15 cellular contexts compared by ENCODE assay signal in the genomic region with DNA sequence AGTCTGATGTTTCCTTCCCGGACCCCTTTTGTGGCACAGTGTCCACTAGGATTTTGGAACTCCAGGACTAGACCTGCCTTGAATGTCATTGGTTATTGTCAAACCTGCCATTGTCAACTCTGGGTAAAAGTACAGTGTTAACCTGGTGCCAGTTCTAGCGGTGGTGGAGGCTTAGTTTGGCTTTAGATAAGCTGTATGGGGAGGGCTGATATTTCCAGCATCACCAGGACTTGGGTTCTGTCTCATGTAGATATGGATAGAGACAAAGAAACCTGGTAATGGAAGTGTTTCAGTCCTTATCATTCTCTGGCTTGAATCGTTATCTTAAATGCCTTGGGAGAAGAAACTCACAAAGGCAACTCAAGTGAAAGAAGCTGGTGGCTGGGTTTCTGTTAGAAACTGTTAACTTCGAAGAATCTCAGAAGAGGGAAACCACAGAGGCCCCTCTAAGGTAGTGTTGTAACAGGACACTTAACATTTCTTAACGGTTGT. TPM values are rescaled to one million over a fixed set of nuclear protein-coding genes. Genes with fewer than 3 reads are reported as not detected.
DNase-seq lines count a peak whose midpoint lies in the region; ATAC-seq, FAIRE-seq and TF ChIP-seq lines count a peak whose summit lies in the region.
"Had no signal": no experiment of that assay in that cellular context is flagged by ENCODE, and none has a peak within 500 bp of the region (broad histone marks: within the 10 kb centered on the region; RNA-seq: fewer than 3 reads in every experiment).

No MANE protein-coding gene starts in this region.

- peak overlapping the region; percentile 28; the same call in 1 of the 2 replicates for H2AFZ ChIP-seq in GM12878 (ENCODE audit: control insufficient read depth, low read depth, low read length)
- H2AFZ ChIP-seq: neural progenitor cell had no signal

- TF ChIP-seq CTCF in CD4-positive, alpha-beta T cell (IDR thresholded peaks at IDR 0.05): no peak
- TF ChIP-seq CTCF in GM12878 (IDR thresholded peaks at IDR 0.05 in 2 of 3, conservative IDR thresholded peaks at IDR 0.05 in 1 of 3; ENCODE audit: control insufficient read depth in 2 of 3, extremely low read depth in 1 of 3, insufficient read depth in 1 of 3, low read depth in 3 of 3, low read length in 3 of 3) (no peak), breast epithelium (IDR thresholded peaks at IDR 0.05) (no peak)

- 41% methylated on average over 5 of the region's 5 CpGs for WGBS in GM12878 (ENCODE audit: insufficient coverage, insufficient replicate concordance, low lambda C conversion rate, missing lambda C conversion rate)

- POLR2A ChIA-PET in CD4-positive, alpha-beta T cell (lab: Charles Lee): interaction anchor here (0.6 to 2.1 kb wide), 3 partner anchors 10 to 231 kb away, joined by 3 to 5 read pairs (median 4); no protein-coding TSS in a partner anchor
- POLR2A ChIA-PET in GM12878 (lab: Charles Lee): interaction anchor here (1.0 to 1.5 kb wide), 6 partner anchors 8 to 33 kb away, joined by 3 to 9 read pairs (median 5); no protein-coding TSS in a partner anchor

- H3K79me2 ChIP-seq in GM12878 (ENCODE audit: control insufficient read depth, insufficient read depth, low read length): peaks cover 96% of the 10 kb centered on the region

- peaks cover 90% of the 10 kb centered on the region for H3K4me1 Mint-ChIP-seq in CD4-positive, alpha-beta T cell (ENCODE audit: low read depth)

- TF ChIP-seq POLR2A in GM12878 (IDR thresholded peaks at IDR 0.05; ENCODE audit: low read depth, low read length): no peak
- no peak for TF ChIP-seq POLR2A in breast epithelium (IDR thresholded peaks at IDR 0.05)

- peaks cover 11% of the 10 kb centered on the region for H3K36me3 Mint-ChIP-seq in CD4-positive, alpha-beta T cell (ENCODE audit: low read depth)

- no peaks in the 10 kb centered on the region for H3K9me3 ChIP-seq in CD4-positive, alpha-beta T cell (ENCODE audit: control insufficient read depth, low read length)
- peaks cover 13% of the 10 kb centered on the region; the same call in 2 of the 3 replicates for H3K9me3 ChIP-seq in GM12878 (replicated peaks; ENCODE audit: control insufficient read depth, insufficient read depth, low read length)
- no peaks in the 10 kb centered on the region for H3K9me3 ChIP-seq in breast epithelium
- H3K9me3 ChIP-seq: sigmoid colon had no signal

- no peak overlapping the region for H3K27ac ChIP-seq in CD4-positive, alpha-beta T cell (ENCODE audit: low read depth, low read length)
- H3K27ac ChIP-seq in GM12878 (ENCODE audit: control insufficient read depth, insufficient read depth) (peak overlapping the region; percentile 62), breast epithelium (no peak overlapping the region)
- H3K27ac ChIP-seq: neural progenitor cell, sigmoid colon had no signal

- peak overlapping the region; percentile 46; the same call in 1 of the 2 replicates for H3K4me3 ChIP-seq in GM12878
- H3K4me3 ChIP-seq in breast epithelium: no peak overlapping the region
- H3K4me3 ChIP-seq: neural progenitor cell, sigmoid colon had no signal

- H3K4me1 ChIP-seq in GM12878 (ENCODE audit: control insufficient read depth, insufficient read depth, low read length) (peaks cover 61% of the 10 kb centered on the region), breast epithelium (no peaks in the 10 kb centered on the region)
- H3K4me1 ChIP-seq: neural progenitor cell had no signal

- H3K27me3 ChIP-seq in CD4-positive, alpha-beta T cell (ENCODE audit: control insufficient read depth, insufficient read depth, low read length): no peaks in the 10 kb centered on the region
- H3K27me3 ChIP-seq in GM12878 (replicated peaks in 1 of 2; ENCODE audit: control insufficient read depth in 2 of 2, insufficient read depth in 2 of 2, low read length in 1 of 2) (no peaks in the 10 kb centered on the region), breast epithelium (no peaks in the 10 kb centered on the region)
- H3K27me3 ChIP-seq: neural progenitor cell, sigmoid colon had no signal

- no peaks in the 10 kb centered on the region for H4K20me1 ChIP-seq in GM12878 (ENCODE audit: control insufficient read depth, insufficient read depth)

- H3K9me3 Mint-ChIP-seq in CD4-positive, alpha-beta T cell: no peaks in the 10 kb centered on the region
- H3K9me3 Mint-ChIP-seq: neural progenitor cell had no signal

- in situ Hi-C loops in GM12878 (cut with MboI): no loop called here

- no peaks in the 10 kb centered on the region for H3K36me3 ChIP-seq in GM12878 (ENCODE audit: control insufficient read depth in 2 of 2, insufficient read depth in 2 of 2, low read length in 1 of 2)
- no peaks in the 10 kb centered on the region for H3K36me3 ChIP-seq in breast epithelium
- H3K36me3 ChIP-seq: neural progenitor cell, sigmoid colon had no signal

- TF ChIP-seq RAD21 in GM12878 (IDR thresholded peaks at IDR 0.05; ENCODE audit: insufficient read depth, low read depth, low read length): no peak

- peak overlapping the region; percentile 39 for H3K4me3 Mint-ChIP-seq in CD4-positive, alpha-beta T cell
- H3K4me3 Mint-ChIP-seq: neural progenitor cell had no signal

- FAIRE-seq in GM12878 (lab: Jason Lieb, UNC): no peak
- FAIRE-seq: bronchial epithelial cell had no signal

- RAD21 ChIA-PET in GM12878 (lab: Charles Lee; ENCODE audit: unreplicated experiment): interaction anchor here (0.7 to 3.2 kb wide), 13 partner anchors 8 to 205 kb away, joined by 3 to 16 read pairs (median 4); no protein-coding TSS in a partner anchor

- H3K27ac Mint-ChIP-seq in CD4-positive, alpha-beta T cell: peak overlapping the region; percentile 86
- H3K27ac Mint-ChIP-seq: neural progenitor cell had no signal

- CTCF ChIA-PET in CD4-positive, alpha-beta T cell (lab: Charles Lee): interaction anchor here (0.7 to 1.2 kb wide), 3 partner anchors 9 to 252 kb away, joined by 3 to 4 read pairs (median 3); no protein-coding TSS in a partner anchor
- CTCF ChIA-PET in GM12878 (lab: Yijun Ruan, JAX): interaction anchor here (1.0 to 2.5 kb wide), 6 partner anchors 8 to 173 kb away, joined by 3 to 11 read pairs (median 3); no protein-coding TSS in a partner anchor

- SMC1A ChIA-PET in GM12878 (lab: Charles Lee; ENCODE audit: uncharacterized antibody, unreplicated experiment): interaction anchor here (0.6 to 5.0 kb wide), 14 partner anchors 8 to 1803 kb away, joined by 3 to 36 read pairs (median 4); no protein-coding TSS in a partner anchor

- DNase-seq in CD4-positive, alpha-beta T cell: no peak
- DNase-seq in NOMO-1 treated with DMSO at 0.1 percent for 48 hours (lab: John Stamatoyannopoulos, UW; ENCODE audit: unreplicated experiment): peak; percentile 69
- no peak for DNase-seq in GM12878 (ENCODE audit: low read depth, low spot score)
- no peak for DNase-seq in GM19240 (ENCODE audit: insufficient read length, low spot score)
- DNase-seq in GM19238 (ENCODE audit: insufficient read length, low spot score): no peak
- no peak for DNase-seq in breast epithelium (ENCODE audit: low spot score in 2 of 2)
- DNase-seq in HT-29 (ENCODE audit: low spot score): no peak
- DNase-seq: head of caudate nucleus, NCI-H1092, NCI-H446 treated with DMSO at 0.1 percent for 48 hours, sigmoid colon, T-helper 9 cell had no signal

- BruUV-seq in GM12878 (replicated peaks; lab: Mats Ljungman, UMichigan): no TSS peak

- peak overlapping the region; percentile 62 for H3K4me2 ChIP-seq in GM12878 (ENCODE audit: control insufficient read depth, insufficient read depth)
- H3K4me2 ChIP-seq: neural progenitor cell had no signal

- TF ChIP-seq EP300 in GM12878 (IDR thresholded peaks at IDR 0.05; ENCODE audit: borderline replicate concordance in 1 of 2, control insufficient read depth in 1 of 2, low read depth in 2 of 2, low read length in 2 of 2): no peak; a peak in 1 of 4 replicates

- peak overlapping the region; percentile 38; the same call in 1 of the 2 replicates for H3K9ac ChIP-seq in GM12878 (ENCODE audit: control insufficient read depth, insufficient read depth, low read length)
- H3K9ac ChIP-seq: neural progenitor cell had no signal

- ATAC-seq in CD4-positive, alpha-beta T cell (ENCODE audit: poor library complexity): no peak
- ATAC-seq in GM18867 (IDR thresholded peaks at IDR 0.05; ENCODE audit: unreplicated experiment) (peak; percentile 33), GM12878 (peak; percentile 40)

- no peaks in the 10 kb centered on the region for H3K27me3 Mint-ChIP-seq in CD4-positive, alpha-beta T cell

- intact Hi-C loops in CD4-positive, alpha-beta T cell (cut with DNase I, micrococcal nuclease): loop anchor here in 1 of 2 experiments (2.0 kb wide), 1 partner anchor 15 kb away; no protein-coding TSS in a partner anchor
- intact Hi-C loops in GM12878 (cut with micrococcal nuclease; ENCODE audit: unreplicated experiment) (loop anchor here (10.0 kb wide), 2 partner anchors 407 to 637 kb away; a partner anchor contains a TSS), breast epithelium (cut with DNase I; ENCODE audit: low total_unique reads) (no loop called here)

TF ChIP-seq in GM12878, 131 proteins besides CTCF, POLR2A, EP300 and RAD21 (continues in another document):
- TF ChIP-seq ASH2L (IDR thresholded peaks at IDR 0.05; ENCODE audit: borderline replicate concordance, low read depth): 0 out of 2 replicates have a peak, but pooled peaks have one; percentile 60
- no peak for TF ChIP-seq BCL11A (IDR thresholded peaks at IDR 0.05; ENCODE audit: low read depth, low read length)
- 0 out of 2 replicates have a peak, but pooled peaks have one; percentile 23 for TF ChIP-seq DPF2 (IDR thresholded peaks at IDR 0.05)
- peak; percentile 80 for TF ChIP-seq RUNX3 (IDR thresholded peaks at IDR 0.05; ENCODE audit: low read length)
- TF ChIP-seq NFXL1 (IDR thresholded peaks at IDR 0.05; ENCODE audit: borderline replicate concordance): no peak

RNA-seq across cellular contexts. Expression of a gene that starts 10.6 kb away (rescaled TPM):
- total RNA-seq in CD4-positive, alpha-beta T cell: 10 to 100 TPM; 53.4 to 53.6 TPM
- 76.7 and 93.6 TPM in 2 replicates for total RNA-seq in GM12878 (2013; cell fraction: nucleolus; rRNA removed)
- total RNA-seq in GM12878 (2014; rRNA removed) (19.9 and 23.8 TPM in 2 replicates), GM12878 (2014; rRNA removed; fragmentation: Illumina TruSeq; extraction: Trizol) (12.3 and 13.0 TPM in 2 replicates), GM12878 (2021) (34.8 and 38.1 TPM in 2 replicates), breast epithelium (10 to 100 TPM; 12.5 to 16.4 (median 15.5) TPM)
- 6.0 TPM for polyA plus RNA-seq in GM12878 (2011; ENCODE audit: low read depth)
- polyA plus RNA-seq in GM12878 (2011; rRNA removed) (20.0 and 25.7 TPM in 2 replicates), GM12878 (2014; fragmentation: Illumina TruSeq; extraction: Trizol) (12.5 and 13.4 TPM in 2 replicates), GM12878 (2014; fragmentation: Nextera tagmentation; extraction: Ambion mirVana) (1 to 10 TPM; 1.9 to 2.5 TPM), GM12878 (2014; rRNA removed) (11.3 and 23.1 TPM in 2 replicates), GM12878 (2016; fragmentation: Nextera tagmentation; extraction: Ambion mirVana) (10 to 100 TPM; 20.9 to 24.6 TPM)
- 46.8 and 64.2 TPM in 2 replicates for polyA plus RNA-seq in GM12878 (2011; cell fraction: cytosol; rRNA removed)
- 21.6 and 29.7 TPM in 2 replicates for polyA plus RNA-seq in GM12878 (2011; cell fraction: nucleus; rRNA removed)
- polyA plus RNA-seq in GM12878 (2012): 11.8 and 12.6 TPM in 2 replicates
- polyA minus RNA-seq in GM12878 (2011; rRNA and poly(A)+ RNA removed): 36.6 and 44.7 TPM in 2 replicates
- polyA minus RNA-seq in GM12878 (2011; cell fraction: cytosol; rRNA and poly(A)+ RNA removed): 11.2 and 11.3 TPM in 2 replicates
- polyA minus RNA-seq in GM12878 (2011; cell fraction: nucleus; rRNA and poly(A)+ RNA removed): 25.5 and 48.1 TPM in 2 replicates
- 1.6 and 3.8 TPM in 2 replicates for total RNA-seq in HT-29 (2014; rRNA removed; shearing (Covaris generic))
